ENCODE assay signal across 8 cellular contexts in the genomic region with DNA sequence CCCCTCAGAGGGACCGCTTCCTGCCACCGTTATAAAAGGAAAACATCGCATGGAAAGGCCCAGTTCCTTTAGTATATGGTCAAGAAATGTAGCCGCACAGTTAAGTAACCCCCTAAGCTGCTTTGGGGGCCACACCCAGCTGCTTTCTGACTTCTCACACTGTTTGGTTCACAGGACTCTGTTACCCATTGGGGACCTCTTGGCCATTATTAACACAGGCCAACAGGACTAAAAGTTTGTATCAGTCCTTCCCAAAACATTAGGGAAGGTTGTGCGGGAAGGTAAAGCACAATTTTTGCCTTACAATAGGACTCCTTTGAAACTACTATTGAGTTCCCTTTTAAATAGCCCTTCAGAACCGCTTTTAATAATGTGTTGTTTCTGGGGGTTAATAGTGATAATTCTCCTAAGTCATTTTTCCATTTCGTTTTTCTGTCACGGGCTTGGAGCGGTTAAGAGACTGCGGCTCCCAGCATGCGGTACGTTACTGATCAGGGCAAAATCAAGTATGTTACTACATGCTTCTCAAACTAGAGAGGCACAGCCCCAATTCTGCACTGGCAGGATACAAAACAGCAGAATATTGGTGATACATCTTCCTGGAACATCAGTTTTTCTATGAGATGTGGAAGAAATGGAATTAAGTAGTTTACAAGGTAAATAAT. TPM values are rescaled to one million over a fixed set of nuclear protein-coding genes. Genes with fewer than 3 reads are reported as not detected.
DNase-seq lines count a peak whose midpoint lies in the region; ATAC-seq and TF ChIP-seq lines count a peak whose summit lies in the region.

No MANE protein-coding gene starts in this region.

- no peaks in the 10 kb centered on the region for H3K9me3 ChIP-seq in NT2/D1 (ENCODE audit: insufficient read depth, low read length)
- H3K9me3 ChIP-seq in endodermal cell (ENCODE audit: control insufficient read depth, low read length) = no peaks in the 10 kb centered on the region
- no peaks in the 10 kb centered on the region for H3K9me3 ChIP-seq in trophoblast cell (ENCODE audit: insufficient read depth, low read depth, low read length)

- H3K4me3 ChIP-seq in NT2/D1 (ENCODE audit: insufficient read length, low read depth) (peak overlapping the region; percentile 79), endodermal cell (ENCODE audit: low read length) (peak overlapping the region; percentile 89), trophoblast cell (ENCODE audit: low read depth, low read length) (peak overlapping the region; percentile 67)

- no peak overlapping the region for H3K23ac ChIP-seq in trophoblast cell (ENCODE audit: low read length)

- H3K9me3 Mint-ChIP-seq in endodermal cell = no peaks in the 10 kb centered on the region

- peak overlapping the region; percentile 85 for H3K4me3 Mint-ChIP-seq in endodermal cell

- H4K91ac ChIP-seq in trophoblast cell (ENCODE audit: low read depth, low read length) = peak overlapping the region; percentile 87

- peaks cover 3% of the 10 kb centered on the region for H3K4me1 Mint-ChIP-seq in endodermal cell

- H2AFZ ChIP-seq in trophoblast cell (ENCODE audit: insufficient read depth, low read length, poor library complexity) = peak overlapping the region; percentile 64

- peak; percentile 5 for ATAC-seq in GM18868 (IDR thresholded peaks at IDR 0.05; ENCODE audit: unreplicated experiment)
- ATAC-seq in GM18505 (IDR thresholded peaks at IDR 0.05; ENCODE audit: unreplicated experiment) = no peak
- no peak for ATAC-seq in HG02610 (IDR thresholded peaks at IDR 0.05; ENCODE audit: unreplicated experiment)

- no peak overlapping the region for H2BK5ac ChIP-seq in trophoblast cell (ENCODE audit: low read depth, low read length, poor library complexity)

- peak overlapping the region; percentile 80 for H3K4me2 ChIP-seq in trophoblast cell (ENCODE audit: low read length)

- H3K4me1 ChIP-seq in NT2/D1 (ENCODE audit: insufficient read depth, insufficient read length) (no peaks in the 10 kb centered on the region), endodermal cell (ENCODE audit: control insufficient read depth, insufficient read depth, low read length) (no peaks in the 10 kb centered on the region), trophoblast cell (ENCODE audit: control insufficient read depth in 1 of 2, insufficient read depth in 2 of 2, low read length in 2 of 2) (no peaks in the 10 kb centered on the region)

- H3K27me3 ChIP-seq in NT2/D1 (ENCODE audit: insufficient read depth, insufficient read length) (no peaks in the 10 kb centered on the region), endodermal cell (ENCODE audit: control insufficient read depth, insufficient read depth, low read length, poor library complexity, severe bottlenecking) (no peaks in the 10 kb centered on the region), trophoblast cell (ENCODE audit: insufficient read depth, low read length) (no peaks in the 10 kb centered on the region)

- no peak for TF ChIP-seq POLR2A in GM18505 (IDR thresholded peaks at IDR 0.05; ENCODE audit: borderline replicate concordance, extremely low read depth, insufficient read depth, insufficient read length)

- TF ChIP-seq CTCF in endodermal cell (conservative IDR thresholded peaks at IDR 0.05) = no peak

- peak overlapping the region; percentile 94 for H3K27ac Mint-ChIP-seq in endodermal cell

- H2BK120ac ChIP-seq in trophoblast cell (ENCODE audit: insufficient read depth, low read length, poor library complexity) = no peak overlapping the region

- no peak overlapping the region for H3K4ac ChIP-seq in trophoblast cell (ENCODE audit: low read depth, low read length)

- H4K12ac ChIP-seq in trophoblast cell (ENCODE audit: low read depth, low read length) = peak overlapping the region; percentile 63

- H3K36me3 ChIP-seq in NT2/D1 (ENCODE audit: insufficient read depth, insufficient read length, low read length) = peaks cover 14% of the 10 kb centered on the region
- H3K36me3 ChIP-seq in endodermal cell (ENCODE audit: control insufficient read depth, insufficient read depth, low read length) = peaks cover 14% of the 10 kb centered on the region
- peaks cover 2 to 7% of the 10 kb centered on the region in 2 experiments for H3K36me3 ChIP-seq in trophoblast cell (ENCODE audit: control insufficient read depth in 1 of 2, insufficient read depth in 2 of 2, low read length in 2 of 2)

- no peak overlapping the region for H2BK12ac ChIP-seq in trophoblast cell (ENCODE audit: low read length)

- H3K9ac ChIP-seq in NT2/D1 (ENCODE audit: insufficient read length, low read depth) (peak overlapping the region; percentile 74), endodermal cell (ENCODE audit: extremely low read depth, low read length, poor library complexity, severe bottlenecking) (peak overlapping the region; percentile 16), trophoblast cell (ENCODE audit: low read length) (peak overlapping the region; percentile 71)

- H3K36me3 Mint-ChIP-seq in endodermal cell (ENCODE audit: low read depth) = peaks cover 13% of the 10 kb centered on the region

- H3K27me3 Mint-ChIP-seq in endodermal cell (ENCODE audit: insufficient read depth) = no peaks in the 10 kb centered on the region

- peak overlapping the region; percentile 53 for H3K14ac ChIP-seq in trophoblast cell (ENCODE audit: low read length)

- H4K8ac ChIP-seq in trophoblast cell (ENCODE audit: low read depth, low read length) = peak overlapping the region; percentile 95

- no peak for DNase-seq in NT2/D1 (ENCODE audit: low read depth, low spot score)
- DNase-seq in endodermal cell = no peak
- DNase-seq in trophoblast cell = no peak
- no peak for DNase-seq in RPMI8226
- no peak for DNase-seq in DMS79 (lab: John Stamatoyannopoulos, UW)

- H3K79me2 ChIP-seq in trophoblast cell (ENCODE audit: control insufficient read depth, insufficient read depth, low read length, poor library complexity) = no peaks in the 10 kb centered on the region

- H3K27ac ChIP-seq in endodermal cell (ENCODE audit: low read depth, low read length) (no peak overlapping the region), trophoblast cell (ENCODE audit: low read depth, low read length) (peak overlapping the region; percentile 9)

- peaks cover 7% of the 10 kb centered on the region for H3K79me1 ChIP-seq in trophoblast cell (ENCODE audit: low read length)

- WGBS in endodermal cell (ENCODE audit: insufficient coverage in 1 of 2, insufficient read length in 1 of 2), 2 experiments = 55% methylated on average over 11 to 12 of the region's 12 CpGs
- WGBS in trophoblast cell (ENCODE audit: extremely low coverage, insufficient coverage, insufficient read length) = no CpG with 5 or more reads among the region's 12 CpGs

- H2AK5ac ChIP-seq in trophoblast cell (ENCODE audit: low read length) = no peak overlapping the region

- no peak overlapping the region for H3K18ac ChIP-seq in trophoblast cell (ENCODE audit: low read length)

RNA-seq across cellular contexts. Expression of a gene that starts 0.7 kb away (rescaled TPM):
- total RNA-seq in endodermal cell = 1 to 10 TPM; 8.4 to 9.0 TPM
- 17.7 TPM for polyA plus RNA-seq in endodermal cell (2013, experiment 1 of 2)
- polyA plus RNA-seq in endodermal cell (2013, experiment 2 of 2) = 15.2 TPM
- 7.8 and 8.0 TPM in 2 replicates for polyA plus RNA-seq in trophoblast cell (2013)

Comparison
In these comparisons a context has a peak if more than half of its experiments do, and no peak if none do; other contexts are left out.
1. H3K9ac ChIP-seq: peak in every context shown above with its lines; median percentile 74 in NT2/D1; 71 in trophoblast cell; 16 in endodermal cell.